Comparison of ENCODE assay signal across 18 cellular contexts in the genomic region with DNA sequence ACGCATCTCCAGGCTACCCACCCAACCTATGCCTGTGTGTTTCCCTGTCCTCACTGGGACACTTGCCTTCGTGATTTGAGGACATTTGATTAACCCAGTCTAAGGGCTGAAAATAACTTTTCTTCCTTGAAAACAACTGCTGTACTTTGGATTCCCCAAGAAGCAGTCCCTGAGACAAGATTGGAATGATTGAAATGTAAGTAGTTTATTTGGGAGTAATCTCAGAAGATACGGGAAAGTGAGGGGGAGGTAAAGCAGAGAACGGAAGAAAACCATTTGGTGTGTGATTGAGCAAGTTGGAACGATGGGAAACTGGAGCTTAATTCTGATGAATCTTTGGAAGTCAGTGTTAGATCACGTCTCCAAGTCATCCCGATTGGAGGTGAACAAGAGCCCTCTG.
DNase-seq lines count a peak whose midpoint lies in the region; ATAC-seq and FAIRE-seq lines count a peak whose summit lies in the region.
"Had no signal": no experiment of that assay in that cellular context is flagged by ENCODE, and none has a peak within 500 bp of the region (broad histone marks: within the 10 kb centered on the region; RNA-seq: fewer than 3 reads in every experiment).

No MANE protein-coding gene starts in this region.

- no peak overlapping the region for H3K4me3 Mint-ChIP-seq in T-helper 1 cell treated with Interleukin-12 subunit alpha and Interleukin-12 subunit beta and Interleukin-4 antibody, amounts not matched to agents 30 μg/mL and 1 μg/mL, for 36 hours
- H3K4me3 Mint-ChIP-seq in activated naive CD8-positive, alpha-beta T cell, result peak overlapping the region; percentile 67
- peak overlapping the region; percentile 78 for H3K4me3 Mint-ChIP-seq in natural killer cell treated with Interleukin-12 subunit alpha and Interleukin-12 subunit beta and Interleukin-15 and Interleukin-18, amount 100 ng/mL, for 72 hours

- H3K36me3 ChIP-seq in KOPT-K1 (ENCODE audit: insufficient read depth, low read length), result no peaks in the 10 kb centered on the region
- H3K36me3 ChIP-seq: ovary, tibial artery had no signal

- H3K9me3 ChIP-seq in KOPT-K1 (ENCODE audit: insufficient read depth, low read length, poor library complexity, severe bottlenecking), result peaks cover 59% of the 10 kb centered on the region
- H3K9me3 ChIP-seq: mucosa of descending colon, ovary, tibial artery had no signal

- intact Hi-C loops in Right ventricle myocardium superior (cut with DNase I), result no loop called here

- no peaks in the 10 kb centered on the region for H3K27me3 Mint-ChIP-seq in T-helper 1 cell treated with Interleukin-12 subunit alpha and Interleukin-12 subunit beta and Interleukin-4 antibody, amounts not matched to agents 30 μg/mL and 1 μg/mL, for 36 hours (ENCODE audit: low read depth)
- no peaks in the 10 kb centered on the region for H3K27me3 Mint-ChIP-seq in activated naive CD8-positive, alpha-beta T cell
- H3K27me3 Mint-ChIP-seq in natural killer cell treated with Interleukin-12 subunit alpha and Interleukin-12 subunit beta and Interleukin-15 and Interleukin-18, amount 100 ng/mL, for 72 hours, result no peaks in the 10 kb centered on the region

- H3K27ac Mint-ChIP-seq in T-helper 1 cell treated with Interleukin-12 subunit alpha and Interleukin-12 subunit beta and Interleukin-4 antibody, amounts not matched to agents 30 μg/mL and 1 μg/mL, for 36 hours, result peak overlapping the region; percentile 83
- peak overlapping the region; percentile 91 for H3K27ac Mint-ChIP-seq in activated naive CD8-positive, alpha-beta T cell
- H3K27ac Mint-ChIP-seq in natural killer cell treated with Interleukin-12 subunit alpha and Interleukin-12 subunit beta and Interleukin-15 and Interleukin-18, amount 100 ng/mL, for 72 hours, result peak overlapping the region; percentile 81 to 94

- no peak for FAIRE-seq in urothelium cell line (lab: Jason Lieb, UNC)
- FAIRE-seq: endometrium had no signal

- peak overlapping the region; percentile 97 for H3K27ac ChIP-seq in KOPT-K1 (ENCODE audit: low read depth, low read length, poor library complexity, severe bottlenecking)
- H3K27ac ChIP-seq: 22Rv1, C4-2B, ovary, tibial artery had no signal

- no peak for DNase-seq in T-helper 1 cell
- DNase-seq in natural killer cell treated with Interleukin-12 subunit alpha and Interleukin-12 subunit beta and Interleukin-15 and Interleukin-18, amount 100 ng/mL, for 72 hours (ENCODE audit: low spot score), result no peak
- no peak for DNase-seq in Right ventricle myocardium superior
- no peak for DNase-seq in urothelium cell line (ENCODE audit: low spot score)
- DNase-seq: amniotic stem cell, HCEC 1CT, NCI-H524 treated with DMSO at 0.1 percent for 48 hours, ovary, PC-3, tibial artery had no signal

- peaks cover 18% of the 10 kb centered on the region for H3K36me3 Mint-ChIP-seq in T-helper 1 cell treated with Interleukin-12 subunit alpha and Interleukin-12 subunit beta and Interleukin-4 antibody, amounts not matched to agents 30 μg/mL and 1 μg/mL, for 36 hours (ENCODE audit: low read depth)
- peaks cover 17% of the 10 kb centered on the region for H3K36me3 Mint-ChIP-seq in activated naive CD8-positive, alpha-beta T cell
- peaks cover 44% of the 10 kb centered on the region for H3K36me3 Mint-ChIP-seq in natural killer cell treated with Interleukin-12 subunit alpha and Interleukin-12 subunit beta and Interleukin-15 and Interleukin-18, amount 100 ng/mL, for 72 hours

- H3K9me3 Mint-ChIP-seq in T-helper 1 cell treated with Interleukin-12 subunit alpha and Interleukin-12 subunit beta and Interleukin-4 antibody, amounts not matched to agents 30 μg/mL and 1 μg/mL, for 36 hours, result peaks cover 45% of the 10 kb centered on the region
- peaks cover 16% of the 10 kb centered on the region for H3K9me3 Mint-ChIP-seq in activated naive CD8-positive, alpha-beta T cell (ENCODE audit: low read depth)
- peaks cover 23% of the 10 kb centered on the region for H3K9me3 Mint-ChIP-seq in natural killer cell treated with Interleukin-12 subunit alpha and Interleukin-12 subunit beta and Interleukin-15 and Interleukin-18, amount 100 ng/mL, for 72 hours

- H3K4me1 Mint-ChIP-seq in T-helper 1 cell treated with Interleukin-12 subunit alpha and Interleukin-12 subunit beta and Interleukin-4 antibody, amounts not matched to agents 30 μg/mL and 1 μg/mL, for 36 hours (ENCODE audit: low read depth), result peaks cover 22% of the 10 kb centered on the region
- peaks cover 46% of the 10 kb centered on the region for H3K4me1 Mint-ChIP-seq in activated naive CD8-positive, alpha-beta T cell (ENCODE audit: low read depth)
- peaks cover 44 to 50% of the 10 kb centered on the region in 2 donors for H3K4me1 Mint-ChIP-seq in natural killer cell treated with Interleukin-12 subunit alpha and Interleukin-12 subunit beta and Interleukin-15 and Interleukin-18, amount 100 ng/mL, for 72 hours (ENCODE audit: low read depth in 2 of 2)

- no peak for ATAC-seq in natural killer cell treated with Interleukin-12 subunit alpha and Interleukin-12 subunit beta and Interleukin-15 and Interleukin-18, amount 100 ng/mL, for 72 hours
- ATAC-seq in HG02885 (IDR thresholded peaks at IDR 0.05; ENCODE audit: poor library complexity, unreplicated experiment) (no peak), Right ventricle myocardium superior (ENCODE audit: poor library complexity) (no peak)
- ATAC-seq: PC-3 had no signal
